Comparison of ENCODE assay signal across 13 cellular contexts in the genomic region with DNA sequence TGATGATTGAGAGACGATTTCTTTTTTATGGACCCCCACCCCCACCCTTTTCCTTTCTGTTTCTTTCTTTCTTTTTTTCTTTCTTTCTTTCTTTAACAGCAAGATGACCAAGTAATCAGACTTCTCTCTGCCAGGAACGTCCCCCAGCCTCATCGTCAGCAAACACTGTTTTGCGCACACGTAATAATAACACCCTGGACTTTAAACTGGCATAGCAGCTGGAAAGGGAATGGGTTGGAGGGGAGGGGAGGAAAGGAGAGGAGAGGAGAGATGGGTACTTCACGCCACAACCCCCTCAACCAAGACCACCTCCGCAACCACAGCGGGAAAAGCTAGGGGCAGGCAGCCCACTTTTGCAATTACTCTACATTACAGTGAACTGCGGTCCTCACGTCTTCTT. TPM values are rescaled to one million over a fixed set of nuclear protein-coding genes. Genes with fewer than 3 reads are reported as not detected.
DNase-seq lines count a peak whose midpoint lies in the region; ATAC-seq, FAIRE-seq and TF ChIP-seq lines count a peak whose summit lies in the region.
"Had no signal": no experiment of that assay in that cellular context is flagged by ENCODE, and none has a peak within 500 bp of the region (broad histone marks: within the 10 kb centered on the region; RNA-seq: fewer than 3 reads in every experiment).

No MANE protein-coding gene starts in this region.

- CTCF ChIA-PET in HepG2 (lab: Yijun Ruan, JAX; ENCODE audit: low intra/inter-chr PET ratio, low total read pairs): no interaction called here

- no peaks in the 10 kb centered on the region for H3K9me3 Mint-ChIP-seq in neural crest cell

- H3K27ac Mint-ChIP-seq in neural crest cell (ENCODE audit: unreplicated experiment): no peak overlapping the region

- no peak for DNase-seq in HepG2 (ENCODE audit: low spot score)
- DNase-seq in right lobe of liver: no peak
- no peak for DNase-seq in neural crest cell (ENCODE audit: low read depth, low spot score)
- DNase-seq in activated CD4-positive, alpha-beta T cell treated with anti-CD3 and anti-CD28 coated beads for 48 hours: no peak
- DNase-seq in pancreas: no peak
- no peak for DNase-seq in middle frontal gyrus (ENCODE audit: extremely low spot score, low spot score)
- DNase-seq: activated CD4-positive, CD25-positive, alpha-beta regulatory T cell; AML-193 had no signal

- WGBS in HepG2 (ENCODE audit: low lambda C conversion rate): 25% methylated on average over 10 of the region's 10 CpGs
- 10% methylated on average over 10 of the region's 10 CpGs for WGBS in right lobe of liver (ENCODE audit: insufficient coverage, low coverage, low lambda C conversion rate, missing lambda C conversion rate)
- 3 to 4% methylated on average over 10 of the region's 10 CpGs for WGBS in esophagus, 2 donors
- 5 to 7% methylated on average over 10 of the region's 10 CpGs for WGBS in pancreas, 2 donors

- H4K20me1 ChIP-seq in HepG2 (ENCODE audit: insufficient read depth, low read length): no peaks in the 10 kb centered on the region

- no peaks in the 10 kb centered on the region for H3K36me3 Mint-ChIP-seq in neural crest cell (ENCODE audit: low read depth)

- in situ Hi-C loops in HepG2 (cut with HindIII; ENCODE audit: extremely low pct_ligation_motif_present, low pct_unique_long_range_greater_than_20kb): no loop called here

- H3K4me2 ChIP-seq in HepG2 (ENCODE audit: low read depth, low read length): peak overlapping the region; percentile 47

- BruUV-seq in HepG2 (replicated peaks; lab: Mats Ljungman, UMichigan): no TSS peak

- peak; percentile 70 for ATAC-seq in HepG2
- ATAC-seq in right lobe of liver: no peak
- ATAC-seq in pancreas: no peak
- no peak for ATAC-seq in HG02623 (IDR thresholded peaks at IDR 0.05; ENCODE audit: unreplicated experiment)

- H3K36me3 ChIP-seq in HepG2 (replicated peaks in 1 of 2; ENCODE audit: control insufficient read depth in 1 of 2, insufficient read depth in 2 of 2, low read length in 2 of 2) (no peaks in the 10 kb centered on the region), right lobe of liver (no peaks in the 10 kb centered on the region), esophagus (ENCODE audit: control insufficient read depth in 2 of 2, insufficient read depth in 2 of 2, low read length in 1 of 2) (no peaks in the 10 kb centered on the region), pancreas (no peaks in the 10 kb centered on the region)
- H3K36me3 ChIP-seq: HAP-1 had no signal

- H3K4me1 Mint-ChIP-seq in neural crest cell: peaks cover 19% of the 10 kb centered on the region

- TF ChIP-seq POLR2A in HepG2 (IDR thresholded peaks at IDR 0.05; ENCODE audit: insufficient read depth in 1 of 2, low read depth in 2 of 2, low read length in 2 of 2): no peak
- no peak for TF ChIP-seq POLR2A in right lobe of liver (IDR thresholded peaks at IDR 0.05)

- no peaks in the 10 kb centered on the region for H3K79me2 ChIP-seq in HepG2 (ENCODE audit: insufficient read depth, low read length)

- peak overlapping the region; percentile 90 for H3K4me3 Mint-ChIP-seq in neural crest cell

- H3K27ac ChIP-seq in HepG2 (ENCODE audit: extremely low read length, insufficient read depth, low read length) (no peak overlapping the region), right lobe of liver (no peak overlapping the region), esophagus (ENCODE audit: low read depth in 2 of 2, low read length in 1 of 2) (no peak overlapping the region), pancreas (no peak overlapping the region)

- H3K4me3 ChIP-seq in HepG2 (replicated peaks in 1 of 3; ENCODE audit: insufficient read depth in 1 of 3, low read depth in 2 of 3, low read length in 3 of 3): peak overlapping the region in 1 of 3 experiments; percentile 18; a peak in 1 of 6 replicates
- peak overlapping the region in 1 of 3 donors; percentile 3 for H3K4me3 ChIP-seq in right lobe of liver
- H3K4me3 ChIP-seq in esophagus (ENCODE audit: low read depth in 1 of 2, low read length in 2 of 2): peak overlapping the region; percentile 25 to 27
- peak overlapping the region in 1 of 4 donors; percentile 23 for H3K4me3 ChIP-seq in pancreas
- H3K4me3 ChIP-seq: HAP-1 had no signal

- TF ChIP-seq EP300 in HepG2 (IDR thresholded peaks at IDR 0.05; ENCODE audit: low read depth in 2 of 2, low read length in 2 of 2): no peak
- TF ChIP-seq EP300 in HepG2 (CRISPR knock-in tag; IDR thresholded peaks at IDR 0.05; ENCODE audit: borderline replicate concordance): no peak

- H3K9me3 ChIP-seq in HepG2 (ENCODE audit: low read length) (no peaks in the 10 kb centered on the region), right lobe of liver (no peaks in the 10 kb centered on the region), esophagus (ENCODE audit: control insufficient read depth in 2 of 2, insufficient read depth in 1 of 2, low read depth in 1 of 2, low read length in 1 of 2) (no peaks in the 10 kb centered on the region), pancreas (no peaks in the 10 kb centered on the region)
- H3K9me3 ChIP-seq: HAP-1 had no signal

- no peak overlapping the region for H3K9ac ChIP-seq in HepG2 (ENCODE audit: insufficient read depth, low read depth, low read length)

- H3K4me1 ChIP-seq in HepG2 (ENCODE audit: insufficient read depth, low read length): peaks cover 6% of the 10 kb centered on the region; the same call in 1 of the 2 replicates
- no peaks in the 10 kb centered on the region for H3K4me1 ChIP-seq in right lobe of liver
- H3K4me1 ChIP-seq in esophagus (ENCODE audit: control insufficient read depth in 2 of 2, insufficient read depth in 2 of 2, low read length in 1 of 2): no peaks in the 10 kb centered on the region
- peaks cover 0 to 5% (median 4%) of the 10 kb centered on the region in 3 donors for H3K4me1 ChIP-seq in pancreas

- TF ChIP-seq CTCF in HepG2 (CRISPR knock-in tag; IDR thresholded peaks at IDR 0.05): no peak
- TF ChIP-seq CTCF in right lobe of liver (IDR thresholded peaks at IDR 0.05): no peak
- TF ChIP-seq CTCF in neural crest cell (conservative IDR thresholded peaks at IDR 0.05): no peak
- TF ChIP-seq CTCF in pancreas (IDR thresholded peaks at IDR 0.05): no peak

- intact Hi-C loops in HepG2 (cut with micrococcal nuclease; ENCODE audit: unreplicated experiment): no loop called here
- intact Hi-C loops in right lobe of liver (cut with DNase I): no loop called here
- intact Hi-C loops in pancreas (cut with DNase I): no loop called here

- no peak overlapping the region for H2AFZ ChIP-seq in HepG2 (ENCODE audit: low read length)

- POLR2A ChIA-PET in HepG2 (lab: Yijun Ruan, JAX): no interaction called here

- TF ChIP-seq RAD21 in HepG2 (CRISPR knock-in tag; IDR thresholded peaks at IDR 0.05): no peak

- peaks cover 83% of the 10 kb centered on the region for H3K27me3 Mint-ChIP-seq in neural crest cell (ENCODE audit: low read depth)

- FAIRE-seq in HepG2 (lab: Jason Lieb, UNC) (no peak), pancreas (lab: Jason Lieb, UNC) (no peak)

- H3K27me3 ChIP-seq in HepG2 (ENCODE audit: control insufficient read depth in 1 of 2, insufficient read depth in 2 of 2, low read length in 2 of 2): peaks cover 0 to 11% of the 10 kb centered on the region in 2 experiments; a peak in 1 of 5 replicates
- peaks cover 0 to 9% of the 10 kb centered on the region in 2 donors for H3K27me3 ChIP-seq in right lobe of liver
- H3K27me3 ChIP-seq in esophagus (ENCODE audit: control insufficient read depth in 1 of 2, insufficient read depth in 2 of 2, low read length in 2 of 2): peaks cover 4 to 5% of the 10 kb centered on the region in 2 donors
- peaks cover 3 to 57% (median 7%) of the 10 kb centered on the region in 4 donors for H3K27me3 ChIP-seq in pancreas

TF ChIP-seq in HepG2, 621 proteins besides CTCF, POLR2A, EP300 and RAD21:
- TF ChIP-seq PHF21A (CRISPR knock-in tag; IDR thresholded peaks at IDR 0.05) (no peak), HNF4A (CRISPR knock-in tag; IDR thresholded peaks at IDR 0.05) (peak; percentile 42)

RNA-seq across cellular contexts. Expression of a gene that starts 1.1 kb away (rescaled TPM):
- not detected in 2 replicates for total RNA-seq in HepG2 (2016; rRNA removed; fragmentation: Illumina TruSeq; extraction: Trizol)
- total RNA-seq in HepG2 (2016; cell fraction: cytosol; rRNA removed; fragmentation: Illumina TruSeq; extraction: Trizol; ENCODE audit: low read depth): not detected in 2 replicates
- total RNA-seq in HepG2 (2016; cell fraction: insoluble cytoplasmic fraction; rRNA removed; fragmentation: Illumina TruSeq; extraction: Trizol): not detected in 2 replicates
- not detected in 2 replicates for total RNA-seq in HepG2 (2016; cell fraction: membrane; rRNA removed; fragmentation: Illumina TruSeq; extraction: Trizol)
- total RNA-seq in HepG2 (2016; cell fraction: nucleus; rRNA removed; fragmentation: Illumina TruSeq; extraction: Trizol): not detected in 2 replicates
- polyA plus RNA-seq in HepG2 (2011; rRNA removed): 0.04 and 0.08 TPM in 2 replicates
- 0.01 TPM in 2 replicates for polyA plus RNA-seq in HepG2 (2011; cell fraction: cytosol; rRNA removed)
- polyA plus RNA-seq in HepG2 (2011; cell fraction: nucleus; rRNA removed): 0.03 and 0.07 TPM in 2 replicates
- 0.03 TPM in 1 of 2 replicates, not detected in the other for polyA plus RNA-seq in HepG2 (2012)
- not detected in 2 replicates for polyA plus RNA-seq in HepG2 (2016; cell fraction: cytosol; fragmentation: Illumina TruSeq; extraction: Trizol; ENCODE audit: low read depth)
- polyA plus RNA-seq in HepG2 (2016; cell fraction: insoluble cytoplasmic fraction; fragmentation: Illumina TruSeq; extraction: Trizol; ENCODE audit: low read depth): not detected in 2 replicates
- not detected in 2 replicates for polyA plus RNA-seq in HepG2 (2016; cell fraction: membrane; fragmentation: Illumina TruSeq; extraction: Trizol; ENCODE audit: low read depth)
- polyA plus RNA-seq in HepG2 (2016; cell fraction: nucleus; fragmentation: Illumina TruSeq; extraction: Trizol; ENCODE audit: insufficient read depth, low read depth): not detected in 2 replicates
- not detected in 2 replicates for polyA minus RNA-seq in HepG2 (2011; rRNA and poly(A)+ RNA removed; ENCODE audit: low replicate concordance)
- polyA minus RNA-seq in HepG2 (2011; cell fraction: cytosol; rRNA and poly(A)+ RNA removed): not detected in 2 replicates
- polyA minus RNA-seq in HepG2 (2011; cell fraction: nucleus; rRNA and poly(A)+ RNA removed): 0.13 and 0.37 TPM in 2 replicates
- under 1 TPM in 2 of 6 experiments, not detected in 4; 0.09 to 0.24 TPM for total RNA-seq in right lobe of liver
- under 1 TPM in 1 of 2 donors, not detected in 1; 0.04 TPM for polyA plus RNA-seq in esophagus
- not detected in 2 replicates for total RNA-seq in neural crest cell
- under 1 TPM in 4 of 6 donors, not detected in 2; 0.12 to 0.67 (median 0.56) TPM for total RNA-seq in pancreas
- under 1 TPM in 1 of 2 donors, not detected in 1; 0.28 TPM for polyA plus RNA-seq in pancreas
- total RNA-seq: dermis microvascular lymphatic vessel endothelial cell, pulmonary artery endothelial cell had no signal
